Comparison of ENCODE assay signal across 1 cellular context in the genomic region with DNA sequence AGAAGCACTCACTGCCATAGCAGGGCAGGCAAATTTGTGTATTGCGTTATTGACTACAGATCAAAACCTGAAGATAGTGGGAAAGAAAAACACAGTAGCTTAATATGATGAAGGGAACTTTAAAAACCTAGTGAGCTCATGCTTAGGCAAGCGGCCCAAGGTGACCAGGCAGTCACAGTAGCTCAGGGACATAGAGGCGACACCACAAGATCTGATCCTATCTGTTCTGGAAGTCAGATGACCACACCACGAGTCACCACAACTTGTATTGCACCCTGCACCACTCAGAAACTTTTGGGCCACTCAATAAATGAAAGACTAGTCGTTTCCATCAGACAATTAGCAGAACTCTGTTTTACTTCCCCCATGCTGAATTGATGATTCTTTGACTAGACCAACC.
TF ChIP-seq lines count a peak whose summit lies in the region.

No MANE protein-coding gene starts in this region.

TF ChIP-seq in HCT116, 20 proteins besides CTCF, POLR2A, EP300 and RAD21 (continued from another document):
- no peak for TF ChIP-seq CEBPB (IDR thresholded peaks at IDR 0.05; ENCODE audit: low read depth)
- TF ChIP-seq, protein P1, sequence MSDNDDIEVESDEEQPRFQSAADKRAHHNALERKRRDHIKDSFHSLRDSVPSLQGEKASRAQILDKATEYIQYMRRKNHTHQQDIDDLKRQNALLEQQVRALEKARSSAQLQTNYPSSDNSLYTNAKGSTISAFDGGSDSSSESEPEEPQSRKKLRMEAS (IDR thresholded peaks at IDR 0.05): no peak
TF ChIP-seq in HCT116: peak in this region for 1.
